Comparison of ENCODE assay signal across 19 cellular contexts in genomic region chr20:25563876-25564275, GRCh38.
"Had no signal": no experiment of that assay in that cellular context is flagged by ENCODE, and none has a peak within 500 bp of the region (broad histone marks: within the 10 kb centered on the region; RNA-seq: fewer than 3 reads in every experiment).

No MANE protein-coding gene starts in this region.

- H3K27me3 ChIP-seq: dorsolateral prefrontal cortex, esophagus muscularis mucosa, foreskin keratinocyte, gastroesophageal sphincter, heart right ventricle, left lung had no signal

- H3K9me3 ChIP-seq: esophagus muscularis mucosa, gastroesophageal sphincter, left lung, lower lobe of right lung had no signal

- H3K27ac Mint-ChIP-seq: immature natural killer cell had no signal

- H3K27me3 Mint-ChIP-seq: naive thymus-derived CD4-positive, alpha-beta T cell had no signal

- DNase-seq: dermis blood vessel endothelial cell; dorsolateral prefrontal cortex; effector CD4-positive, alpha-beta T cell; effector memory CD4-positive, alpha-beta T cell; foreskin keratinocyte; head of caudate nucleus; heart right ventricle; hypothalamus; immature natural killer cell; left cardiac atrium; left lung; left ventricle myocardium superior; lower lobe of right lung; mesenchymal stem cell; midbrain; naive thymus-derived CD4-positive, alpha-beta T cell had no signal

- H3K36me3 ChIP-seq: esophagus muscularis mucosa, gastroesophageal sphincter, heart right ventricle, left lung, lower lobe of right lung had no signal

- H3K4me1 Mint-ChIP-seq: immature natural killer cell had no signal

- H3K4me3 ChIP-seq: coronary artery, dorsolateral prefrontal cortex, esophagus muscularis mucosa, gastroesophageal sphincter, heart right ventricle, left lung, lower lobe of right lung had no signal

- H3K27ac ChIP-seq: coronary artery, dorsolateral prefrontal cortex, esophagus muscularis mucosa, foreskin keratinocyte, gastroesophageal sphincter, heart right ventricle, left lung, lower lobe of right lung had no signal

- H3K4me1 ChIP-seq: esophagus muscularis mucosa, foreskin keratinocyte, heart right ventricle, left lung, lower lobe of right lung had no signal

- H3K4me3 Mint-ChIP-seq: immature natural killer cell; naive thymus-derived CD4-positive, alpha-beta T cell had no signal
